1 cellular context compared by ENCODE assay signal in genomic region chr14:38870437-38870836, GRCh38.
TF ChIP-seq lines count a peak whose summit lies in the region.

No MANE protein-coding gene starts in this region.

TF ChIP-seq in GM23338, 12 proteins besides CTCF, POLR2A, EP300 and RAD21 (continued from another document):
- TF ChIP-seq, protein P1, sequence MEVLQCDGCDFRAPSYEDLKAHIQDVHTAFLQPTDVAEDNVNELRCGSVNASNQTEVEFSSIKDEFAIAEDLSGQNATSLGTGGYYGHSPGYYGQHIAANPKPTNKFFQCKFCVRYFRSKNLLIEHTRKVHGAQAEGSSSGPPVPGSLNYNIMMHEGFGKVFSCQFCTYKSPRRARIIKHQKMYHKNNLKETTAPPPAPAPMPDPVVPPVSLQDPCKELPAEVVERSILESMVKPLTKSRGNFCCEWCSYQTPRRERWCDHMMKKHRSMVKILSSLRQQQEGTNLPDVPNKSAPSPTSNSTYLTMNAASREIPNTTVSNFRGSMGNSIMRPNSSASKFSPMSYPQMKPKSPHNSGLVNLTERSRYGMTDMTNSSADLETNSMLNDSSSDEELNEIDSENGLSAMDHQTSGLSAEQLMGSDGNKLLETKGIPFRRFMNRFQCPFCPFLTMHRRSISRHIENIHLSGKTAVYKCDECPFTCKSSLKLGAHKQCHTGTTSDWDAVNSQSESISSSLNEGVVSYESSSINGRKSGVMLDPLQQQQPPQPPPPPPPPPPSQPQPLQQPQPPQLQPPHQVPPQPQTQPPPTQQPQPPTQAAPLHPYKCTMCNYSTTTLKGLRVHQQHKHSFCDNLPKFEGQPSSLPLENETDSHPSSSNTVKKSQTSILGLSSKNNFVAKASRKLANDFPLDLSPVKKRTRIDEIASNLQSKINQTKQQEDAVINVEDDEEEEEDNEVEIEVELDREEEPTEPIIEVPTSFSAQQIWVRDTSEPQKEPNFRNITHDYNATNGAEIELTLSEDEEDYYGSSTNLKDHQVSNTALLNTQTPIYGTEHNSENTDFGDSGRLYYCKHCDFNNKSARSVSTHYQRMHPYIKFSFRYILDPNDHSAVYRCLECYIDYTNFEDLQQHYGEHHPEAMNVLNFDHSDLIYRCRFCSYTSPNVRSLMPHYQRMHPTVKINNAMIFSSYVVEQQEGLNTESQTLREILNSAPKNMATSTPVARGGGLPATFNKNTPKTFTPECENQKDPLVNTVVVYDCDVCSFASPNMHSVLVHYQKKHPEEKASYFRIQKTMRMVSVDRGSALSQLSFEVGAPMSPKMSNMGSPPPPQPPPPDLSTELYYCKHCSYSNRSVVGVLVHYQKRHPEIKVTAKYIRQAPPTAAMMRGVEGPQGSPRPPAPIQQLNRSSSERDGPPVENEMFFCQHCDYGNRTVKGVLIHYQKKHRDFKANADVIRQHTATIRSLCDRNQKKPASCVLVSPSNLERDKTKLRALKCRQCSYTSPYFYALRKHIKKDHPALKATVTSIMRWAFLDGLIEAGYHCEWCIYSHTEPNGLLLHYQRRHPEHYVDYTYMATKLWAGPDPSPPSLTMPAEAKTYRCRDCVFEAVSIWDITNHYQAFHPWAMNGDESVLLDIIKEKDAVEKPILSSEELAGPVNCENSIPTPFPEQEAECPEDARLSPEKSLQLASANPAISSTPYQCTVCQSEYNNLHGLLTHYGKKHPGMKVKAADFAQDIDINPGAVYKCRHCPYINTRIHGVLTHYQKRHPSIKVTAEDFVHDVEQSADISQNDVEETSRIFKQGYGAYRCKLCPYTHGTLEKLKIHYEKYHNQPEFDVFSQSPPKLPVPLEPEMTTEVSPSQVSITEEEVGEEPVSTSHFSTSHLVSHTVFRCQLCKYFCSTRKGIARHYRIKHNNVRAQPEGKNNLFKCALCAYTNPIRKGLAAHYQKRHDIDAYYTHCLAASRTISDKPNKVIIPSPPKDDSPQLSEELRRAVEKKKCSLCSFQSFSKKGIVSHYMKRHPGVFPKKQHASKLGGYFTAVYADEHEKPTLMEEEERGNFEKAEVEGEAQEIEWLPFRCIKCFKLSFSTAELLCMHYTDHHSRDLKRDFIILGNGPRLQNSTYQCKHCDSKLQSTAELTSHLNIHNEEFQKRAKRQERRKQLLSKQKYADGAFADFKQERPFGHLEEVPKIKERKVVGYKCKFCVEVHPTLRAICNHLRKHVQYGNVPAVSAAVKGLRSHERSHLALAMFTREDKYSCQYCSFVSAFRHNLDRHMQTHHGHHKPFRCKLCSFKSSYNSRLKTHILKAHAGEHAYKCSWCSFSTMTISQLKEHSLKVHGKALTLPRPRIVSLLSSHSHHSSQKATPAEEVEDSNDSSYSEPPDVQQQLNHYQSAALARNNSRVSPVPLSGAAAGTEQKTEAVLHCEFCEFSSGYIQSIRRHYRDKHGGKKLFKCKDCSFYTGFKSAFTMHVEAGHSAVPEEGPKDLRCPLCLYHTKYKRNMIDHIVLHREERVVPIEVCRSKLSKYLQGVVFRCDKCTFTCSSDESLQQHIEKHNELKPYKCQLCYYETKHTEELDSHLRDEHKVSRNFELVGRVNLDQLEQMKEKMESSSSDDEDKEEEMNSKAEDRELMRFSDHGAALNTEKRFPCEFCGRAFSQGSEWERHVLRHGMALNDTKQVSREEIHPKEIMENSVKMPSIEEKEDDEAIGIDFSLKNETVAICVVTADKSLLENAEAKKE (CRISPR knock-in tag; IDR thresholded peaks at IDR 0.05), result no peak
- TF ChIP-seq STAT1 (IDR thresholded peaks at IDR 0.05; ENCODE audit: unreplicated experiment) (no peak), ETS1 (IDR thresholded peaks at IDR 0.05) (no peak), EZH2phosphoT487 (IDR thresholded peaks at IDR 0.05; ENCODE audit: unreplicated experiment) (no peak), ZNF114 (CRISPR knock-in tag; IDR thresholded peaks at IDR 0.05) (no peak)
- TF ChIP-seq, protein P2, sequence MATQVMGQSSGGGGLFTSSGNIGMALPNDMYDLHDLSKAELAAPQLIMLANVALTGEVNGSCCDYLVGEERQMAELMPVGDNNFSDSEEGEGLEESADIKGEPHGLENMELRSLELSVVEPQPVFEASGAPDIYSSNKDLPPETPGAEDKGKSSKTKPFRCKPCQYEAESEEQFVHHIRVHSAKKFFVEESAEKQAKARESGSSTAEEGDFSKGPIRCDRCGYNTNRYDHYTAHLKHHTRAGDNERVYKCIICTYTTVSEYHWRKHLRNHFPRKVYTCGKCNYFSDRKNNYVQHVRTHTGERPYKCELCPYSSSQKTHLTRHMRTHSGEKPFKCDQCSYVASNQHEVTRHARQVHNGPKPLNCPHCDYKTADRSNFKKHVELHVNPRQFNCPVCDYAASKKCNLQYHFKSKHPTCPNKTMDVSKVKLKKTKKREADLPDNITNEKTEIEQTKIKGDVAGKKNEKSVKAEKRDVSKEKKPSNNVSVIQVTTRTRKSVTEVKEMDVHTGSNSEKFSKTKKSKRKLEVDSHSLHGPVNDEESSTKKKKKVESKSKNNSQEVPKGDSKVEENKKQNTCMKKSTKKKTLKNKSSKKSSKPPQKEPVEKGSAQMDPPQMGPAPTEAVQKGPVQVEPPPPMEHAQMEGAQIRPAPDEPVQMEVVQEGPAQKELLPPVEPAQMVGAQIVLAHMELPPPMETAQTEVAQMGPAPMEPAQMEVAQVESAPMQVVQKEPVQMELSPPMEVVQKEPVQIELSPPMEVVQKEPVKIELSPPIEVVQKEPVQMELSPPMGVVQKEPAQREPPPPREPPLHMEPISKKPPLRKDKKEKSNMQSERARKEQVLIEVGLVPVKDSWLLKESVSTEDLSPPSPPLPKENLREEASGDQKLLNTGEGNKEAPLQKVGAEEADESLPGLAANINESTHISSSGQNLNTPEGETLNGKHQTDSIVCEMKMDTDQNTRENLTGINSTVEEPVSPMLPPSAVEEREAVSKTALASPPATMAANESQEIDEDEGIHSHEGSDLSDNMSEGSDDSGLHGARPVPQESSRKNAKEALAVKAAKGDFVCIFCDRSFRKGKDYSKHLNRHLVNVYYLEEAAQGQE (IDR thresholded peaks at IDR 0.05; ENCODE audit: unreplicated experiment), result no peak
